11 cellular contexts compared by ENCODE assay signal in genomic region chr10:84291389-84291788, GRCh38. TPM values are rescaled to one million over a fixed set of nuclear protein-coding genes. Genes with fewer than 3 reads are reported as not detected.
DNase-seq lines count a peak whose midpoint lies in the region; ATAC-seq and TF ChIP-seq lines count a peak whose summit lies in the region.
"Had no signal": no experiment of that assay in that cellular context is flagged by ENCODE, and none has a peak within 500 bp of the region (broad histone marks: within the 10 kb centered on the region; RNA-seq: fewer than 3 reads in every experiment).

No MANE protein-coding gene starts in this region.

- no peaks in the 10 kb centered on the region for H3K9me3 Mint-ChIP-seq in activated CD8-positive, alpha-beta T cell treated with anti-CD3 and anti-CD28 coated beads for 36 hours

- H3K9me3 ChIP-seq in colonic mucosa, result no peaks in the 10 kb centered on the region

- peaks cover 20% of the 10 kb centered on the region for H3K4me1 Mint-ChIP-seq in activated CD8-positive, alpha-beta T cell treated with anti-CD3 and anti-CD28 coated beads for 36 hours (ENCODE audit: low read depth)

- H3K9ac ChIP-seq in colonic mucosa (ENCODE audit: low read depth in 2 of 2, low read length in 2 of 2), result no peak overlapping the region

- TF ChIP-seq CTCF in activated CD8-positive, alpha-beta T cell treated with anti-CD3 and anti-CD28 coated beads for 36 hours (IDR thresholded peaks at IDR 0.05), result no peak
- no peak for TF ChIP-seq CTCF in colonic mucosa (IDR thresholded peaks at IDR 0.05)

- H3K27me3 ChIP-seq in colonic mucosa, result no peaks in the 10 kb centered on the region

- DNase-seq in ACHN, result peak; percentile 78
- peak; percentile 14 for DNase-seq in HuH-7.5 (ENCODE audit: low spot score)
- DNase-seq in activated CD8-positive, alpha-beta T cell treated with anti-CD3 and anti-CD28 coated beads for 36 hours, result peak; percentile 24
- peak; percentile 83 for DNase-seq in iPS-NIHi7 (ENCODE audit: extremely low spot score)
- no peak for DNase-seq in DMS 273 (lab: John Stamatoyannopoulos, UW; ENCODE audit: unreplicated experiment)
- DNase-seq in activated CD4-positive, alpha-beta T cell treated with anti-CD3 and anti-CD28 coated beads for 4 hours, result no peak
- no peak for DNase-seq in anterior cingulate cortex (lab: John Stamatoyannopoulos, UW)
- DNase-seq in colonic mucosa, result no peak
- DNase-seq: NCI-H2081 treated with DMSO at 0.1 percent for 48 hours had no signal

- in situ Hi-C loops in ACHN (cut with HindIII; ENCODE audit: low pct_ligation_motif_present, low pct_unique_long_range_greater_than_20kb, low sequenced_read_pairs), result no loop called here

- POLR2A ChIA-PET in activated CD8-positive, alpha-beta T cell treated with anti-CD3 and anti-CD28 coated beads for 36 hours (lab: Charles Lee), result interaction anchor here (0.8 kb wide), 1 partner anchor 17 kb away, joined by 3 read pairs; no protein-coding TSS in a partner anchor

- no peak overlapping the region for H3K27ac Mint-ChIP-seq in activated CD8-positive, alpha-beta T cell treated with anti-CD3 and anti-CD28 coated beads for 36 hours
- H3K27ac Mint-ChIP-seq: activated naive CD8-positive, alpha-beta T cell had no signal

- H3K4me3 ChIP-seq in colonic mucosa, result no peak overlapping the region

- H3K36me3 ChIP-seq in colonic mucosa, result no peaks in the 10 kb centered on the region

- ATAC-seq in activated CD8-positive, alpha-beta T cell treated with anti-CD3 and anti-CD28 coated beads for 36 hours, result no peak

- H3K4me1 ChIP-seq in colonic mucosa, result no peaks in the 10 kb centered on the region

- no peak overlapping the region for H3K27ac ChIP-seq in colonic mucosa

- H3K36me3 Mint-ChIP-seq in activated CD8-positive, alpha-beta T cell treated with anti-CD3 and anti-CD28 coated beads for 36 hours (ENCODE audit: low read depth), result no peaks in the 10 kb centered on the region
- H3K36me3 Mint-ChIP-seq: activated naive CD8-positive, alpha-beta T cell had no signal

- CTCF ChIA-PET in activated CD8-positive, alpha-beta T cell treated with anti-CD3 and anti-CD28 coated beads for 36 hours (lab: Charles Lee), result interaction anchor here (0.6 to 1.2 kb wide), 2 partner anchors 24 to 27 kb away, joined by 3 read pairs; no protein-coding TSS in a partner anchor

- intact Hi-C loops in activated CD8-positive, alpha-beta T cell treated with anti-CD3 and anti-CD28 coated beads for 36 hours (cut with micrococcal nuclease), result no loop called here
- intact Hi-C loops in colonic mucosa (cut with DNase I), result no loop called here

- peaks cover 7% of the 10 kb centered on the region for H3K27me3 Mint-ChIP-seq in activated CD8-positive, alpha-beta T cell treated with anti-CD3 and anti-CD28 coated beads for 36 hours
- H3K27me3 Mint-ChIP-seq: activated naive CD8-positive, alpha-beta T cell had no signal

- no peak overlapping the region for H3K4me3 Mint-ChIP-seq in activated CD8-positive, alpha-beta T cell treated with anti-CD3 and anti-CD28 coated beads for 36 hours
- H3K4me3 Mint-ChIP-seq: activated naive CD8-positive, alpha-beta T cell had no signal

RNA-seq across cellular contexts. Expression of gene CCSER2, which starts 37.0 kb away (rescaled TPM):
- 10 to 100 TPM; 56.9 to 57.5 TPM for total RNA-seq in activated CD8-positive, alpha-beta T cell treated with anti-CD3 and anti-CD28 coated beads for 36 hours
- 10 to 100 TPM; 33.7 to 64.5 TPM for total RNA-seq in colonic mucosa

RNA-seq across cellular contexts. Expression of gene RGR, which starts 46.5 kb away (rescaled TPM):
- total RNA-seq in activated CD8-positive, alpha-beta T cell treated with anti-CD3 and anti-CD28 coated beads for 36 hours, result not detected
- total RNA-seq in colonic mucosa, result not detected

RNA-seq across cellular contexts. Expression of gene LRIT1, which starts 50.0 kb away (rescaled TPM):
- total RNA-seq in activated CD8-positive, alpha-beta T cell treated with anti-CD3 and anti-CD28 coated beads for 36 hours, result not detected
- not detected for total RNA-seq in colonic mucosa
- total RNA-seq: omental fat pad had no signal

Comparison
In these comparisons a context has a peak if more than half of its experiments do, and no peak if none do; other contexts are left out.
1. DNase-seq: peak in ACHN (single experiment), HuH-7.5 (single experiment), activated CD8-positive, alpha-beta T cell treated with anti-CD3 and anti-CD28 coated beads for 36 hours (single experiment) and iPS-NIHi7 (single experiment); none in DMS 273 (single experiment), activated CD4-positive, alpha-beta T cell treated with anti-CD3 and anti-CD28 coated beads for 4 hours (0 of 2), anterior cingulate cortex (0 of 58) and colonic mucosa (single experiment).